ENCODE assay signal across 15 cellular contexts in the genomic region with DNA sequence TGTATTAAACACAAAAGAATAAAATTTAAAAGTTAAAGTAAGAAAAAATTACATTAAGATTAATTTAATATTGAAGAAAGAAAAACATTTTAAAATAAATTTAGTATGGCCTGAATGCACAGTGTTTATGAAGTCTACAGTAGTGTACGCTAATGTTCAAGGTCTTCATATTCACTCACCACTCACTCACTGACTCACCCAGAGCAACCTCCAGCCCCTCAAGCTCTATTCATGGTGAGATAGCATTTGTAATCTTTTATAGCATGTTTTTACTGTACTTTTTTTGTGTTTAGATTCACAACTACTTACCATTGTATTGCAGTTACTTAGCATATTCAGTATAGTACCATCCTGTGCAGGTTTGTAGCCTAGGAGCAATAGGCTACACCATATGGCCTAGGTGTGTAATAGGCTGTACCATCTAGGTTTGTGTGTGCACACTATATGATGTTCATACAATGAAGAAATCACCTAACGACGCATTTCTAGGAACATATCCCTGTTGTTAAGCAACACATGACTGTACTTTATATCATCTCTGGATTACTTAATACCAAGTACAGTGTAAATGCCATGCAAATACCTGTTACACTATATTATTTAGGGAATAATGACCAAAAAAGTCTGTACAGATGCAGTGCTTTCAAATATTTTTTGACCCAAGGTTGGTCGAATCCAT.
"Had no signal": no experiment of that assay in that cellular context is flagged by ENCODE, and none has a peak within 500 bp of the region (broad histone marks: within the 10 kb centered on the region; RNA-seq: fewer than 3 reads in every experiment).

No MANE protein-coding gene starts in this region.

- H3K27ac ChIP-seq: body of pancreas, esophagus squamous epithelium, neural progenitor cell, spleen, upper lobe of right lung had no signal

- H3K4me1 ChIP-seq: body of pancreas had no signal

- H3K27me3 ChIP-seq: body of pancreas, esophagus squamous epithelium, neural progenitor cell, spleen, upper lobe of right lung had no signal

- H3K4me2 ChIP-seq: neural progenitor cell, SK-N-SH had no signal

- H3K4me3 ChIP-seq: body of pancreas, esophagus squamous epithelium, lung, neural progenitor cell, spleen, upper lobe of right lung had no signal

- DNase-seq: activated CD4-positive, alpha-beta T cell treated with anti-CD3 and anti-CD28 coated beads for 1 hour; activated naive CD4-positive, alpha-beta T cell treated with anti-CD3 and anti-CD28 coated beads for 36 hours; activated T-cell treated with anti-CD3 and anti-CD28 coated beads, Interleukin-2, amount 50 U/mL, for 4 hours; body of pancreas; caudate nucleus; effector memory CD4-positive, alpha-beta T cell; esophagus squamous epithelium; naive thymus-derived CD8-positive, alpha-beta T cell; SK-N-SH; spleen; stimulated activated CD4-positive, alpha-beta T cell treated with anti-CD3 and anti-CD28 coated beads, Interleukin-4, amount 100 ng/mL, for 4 hours; stimulated activated naive CD8-positive, alpha-beta T cell treated with anti-CD3 and anti-CD28 coated beads, Interleukin-15, Interleukin-2, amounts not matched to agents 100 U/mL and 50 U/mL, for 24 hours; upper lobe of right lung had no signal

- H3K9ac ChIP-seq: neural progenitor cell, SK-N-SH had no signal

- H2AFZ ChIP-seq: neural progenitor cell had no signal

- H3K9me3 ChIP-seq: body of pancreas, esophagus squamous epithelium, SK-N-SH, spleen, upper lobe of right lung had no signal

- ATAC-seq: activated T-cell treated with anti-CD3 and anti-CD28 coated beads, Interleukin-2, amount 50 U/mL, for 4 hours; body of pancreas; naive thymus-derived CD8-positive, alpha-beta T cell; stimulated activated naive CD8-positive, alpha-beta T cell treated with anti-CD3 and anti-CD28 coated beads, Interleukin-15, Interleukin-2, amounts not matched to agents 100 U/mL and 50 U/mL, for 24 hours; upper lobe of right lung had no signal
